ENCODE assay signal across 23 cellular contexts in genomic region chr4:112073201-112073600, GRCh38.
"Had no signal": no experiment of that assay in that cellular context is flagged by ENCODE, and none has a peak within 500 bp of the region (broad histone marks: within the 10 kb centered on the region; RNA-seq: fewer than 3 reads in every experiment).

No MANE protein-coding gene starts in this region.

- H3K27me3 ChIP-seq: gastrocnemius medialis, spleen, suprapubic skin, tibial artery had no signal

- H3K4me3 ChIP-seq: gastrocnemius medialis, left ventricle myocardium inferior, lung, mucosa of descending colon, spleen, suprapubic skin, tibial artery had no signal

- H3K36me3 ChIP-seq: gastrocnemius medialis, left ventricle myocardium inferior, spleen, suprapubic skin, tibial artery had no signal

- H3K9me3 ChIP-seq: gastrocnemius medialis, suprapubic skin, tibial artery had no signal

- ATAC-seq: activated CD8-positive, alpha-beta T cell treated with anti-CD3 and anti-CD28 coated beads for 36 hours; activated naive CD4-positive, alpha-beta T cell treated with anti-CD3 and anti-CD28 coated beads, Interleukin-2, amount 50 U/mL, for 72 hours; activated T-cell treated with anti-CD3 and anti-CD28 coated beads, Interleukin-2, amount 50 U/mL, for 4 hours; gastrocnemius medialis; mucosa of descending colon; natural killer cell treated with Interleukin-12 subunit alpha and Interleukin-12 subunit beta and Interleukin-15 and Interleukin-18, amount 100 ng/mL, for 72 hours; right cardiac atrium; T-helper 17 cell had no signal

- DNase-seq: activated CD4-positive, alpha-beta T cell treated with anti-CD3 and anti-CD28 coated beads, Interleukin-2, amount 50 U/mL, for 1 hour; activated CD8-positive, alpha-beta T cell treated with anti-CD3 and anti-CD28 coated beads for 36 hours; activated naive CD4-positive, alpha-beta T cell; activated T-cell treated with anti-CD3 and anti-CD28 coated beads, Interleukin-2, amount 50 U/mL, for 4 hours; effector CD4-positive, alpha-beta T cell; erythroblast; gastrocnemius medialis; glutamatergic neuron; islet precursor cell; left ventricle myocardium inferior; mucosa of descending colon; right cardiac atrium; spleen; stimulated activated naive CD4-positive, alpha-beta T cell; T-helper 17 cell; T1000; tibial artery had no signal

- H3K27ac ChIP-seq: gastrocnemius medialis, left ventricle myocardium inferior, spleen, suprapubic skin, tibial artery had no signal

- FAIRE-seq: bronchial epithelial cell, endometrium had no signal

- H3K4me1 ChIP-seq: gastrocnemius medialis, left ventricle myocardium inferior, spleen, suprapubic skin, tibial artery had no signal
